In the genomic region with DNA sequence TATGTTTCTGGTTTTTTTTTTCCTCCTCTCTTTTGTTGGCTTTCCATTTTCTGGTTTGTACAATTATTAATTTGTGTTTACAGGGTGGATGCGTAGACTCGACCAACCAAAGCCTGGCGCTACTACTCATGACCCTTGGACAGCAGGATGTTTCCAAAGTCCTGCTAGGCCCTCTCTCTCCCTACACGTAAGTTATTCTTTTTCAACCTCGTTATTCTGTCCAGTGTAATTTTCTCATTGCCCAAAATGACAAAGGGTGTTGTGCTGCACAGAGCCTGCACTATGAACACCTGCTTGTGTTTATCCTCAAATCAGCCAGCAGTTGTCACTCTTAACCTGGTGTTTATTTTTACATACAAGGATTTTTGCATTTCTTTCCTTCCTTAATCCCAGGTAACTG, we compare ENCODE assay signal across 21 cellular contexts. TPM values are rescaled to one million over a fixed set of nuclear protein-coding genes. Genes with fewer than 3 reads are reported as not detected.
DNase-seq lines count a peak whose midpoint lies in the region; ATAC-seq, FAIRE-seq and TF ChIP-seq lines count a peak whose summit lies in the region.
"Had no signal": no experiment of that assay in that cellular context is flagged by ENCODE, and none has a peak within 500 bp of the region (broad histone marks: within the 10 kb centered on the region; RNA-seq: fewer than 3 reads in every experiment).

No MANE protein-coding gene starts in this region.

- no peak overlapping the region for H3K18ac ChIP-seq in mesendoderm (ENCODE audit: low read length)

- H3K9me2 ChIP-seq in PC-9 (ENCODE audit: insufficient read depth): no peaks in the 10 kb centered on the region

- BruUV-seq in GM12878 (replicated peaks; lab: Mats Ljungman, UMichigan): no TSS peak
- BruUV-seq in PC-9 (replicated peaks; lab: Mats Ljungman, UMichigan): no TSS peak

- no peak overlapping the region for H2BK120ac ChIP-seq in mesendoderm (ENCODE audit: low read depth, low read length)

- H3K27ac ChIP-seq in GM12878 (ENCODE audit: control insufficient read depth, insufficient read depth) (no peak overlapping the region), mesendoderm (ENCODE audit: low read depth, low read length) (no peak overlapping the region), PC-9 (no peak overlapping the region), testis (peak overlapping the region in 1 of 2 donors; percentile 68)
- H3K27ac ChIP-seq: lower lobe of right lung had no signal

- H2AK5ac ChIP-seq in mesendoderm (ENCODE audit: low read length): no peak overlapping the region

- H3K4me2 ChIP-seq in GM12878 (ENCODE audit: control insufficient read depth, insufficient read depth) (no peak overlapping the region), mesendoderm (ENCODE audit: low read length) (no peak overlapping the region), PC-9 (no peak overlapping the region)

- in situ Hi-C loops in GM12878 (cut with MboI): no loop called here

- H3K79me2 ChIP-seq in GM12878 (ENCODE audit: control insufficient read depth, insufficient read depth, low read length) (no peaks in the 10 kb centered on the region), mesendoderm (ENCODE audit: control insufficient read depth, insufficient read depth, low read length) (no peaks in the 10 kb centered on the region), PC-9 (ENCODE audit: low read depth) (no peaks in the 10 kb centered on the region)

- peaks cover 5% of the 10 kb centered on the region for H3K4me1 ChIP-seq in GM12878 (ENCODE audit: control insufficient read depth, insufficient read depth, low read length)
- no peaks in the 10 kb centered on the region for H3K4me1 ChIP-seq in mesendoderm (ENCODE audit: control insufficient read depth, low read depth, low read length)
- no peaks in the 10 kb centered on the region for H3K4me1 ChIP-seq in PC-9 (replicated peaks; ENCODE audit: insufficient read depth)
- peaks cover 17% of the 10 kb centered on the region for H3K4me1 ChIP-seq in testis
- H3K4me1 ChIP-seq: HAP-1 had no signal

- TF ChIP-seq EP300 in GM12878 (IDR thresholded peaks at IDR 0.05; ENCODE audit: borderline replicate concordance in 1 of 2, control insufficient read depth in 1 of 2, low read depth in 2 of 2, low read length in 2 of 2): no peak

- H3K4me3 ChIP-seq in GM12878: no peak overlapping the region
- H3K4me3 ChIP-seq in mesendoderm (ENCODE audit: low read length): no peak overlapping the region
- no peak overlapping the region for H3K4me3 ChIP-seq in PC-9
- no peak overlapping the region for H3K4me3 ChIP-seq in testis
- H3K4me3 ChIP-seq: HAP-1, lower lobe of right lung had no signal

- 89% methylated on average over 5 of the region's 5 CpGs for WGBS in GM12878 (ENCODE audit: insufficient coverage, insufficient replicate concordance, low lambda C conversion rate, missing lambda C conversion rate)
- WGBS in mesendoderm (ENCODE audit: extremely low coverage, insufficient coverage, low lambda C conversion rate): no CpG with 5 or more reads among the region's 5 CpGs
- WGBS in testis, 2 donors: 77 to 82% methylated on average over 5 of the region's 5 CpGs

- H2BK15ac ChIP-seq in mesendoderm (replicated peaks; ENCODE audit: low read depth): no peak overlapping the region

- H2BK5ac ChIP-seq in mesendoderm (ENCODE audit: low read length): no peak overlapping the region

- H2AFZ ChIP-seq in GM12878 (ENCODE audit: control insufficient read depth, low read depth, low read length) (no peak overlapping the region), PC-9 (no peak overlapping the region)

- TF ChIP-seq POLR2A in GM12878 (IDR thresholded peaks at IDR 0.05; ENCODE audit: low read depth, low read length) (no peak), testis (IDR thresholded peaks at IDR 0.05) (no peak), GM18505 (IDR thresholded peaks at IDR 0.05; ENCODE audit: borderline replicate concordance, extremely low read depth, insufficient read depth, insufficient read length) (no peak)

- DNase-seq in COR-L47 (lab: John Stamatoyannopoulos, UW): peak; percentile 39
- DNase-seq in GM12878 (ENCODE audit: low read depth, low spot score): no peak
- DNase-seq in mesendoderm: no peak
- no peak for DNase-seq in PC-9
- DNase-seq in NCI-H1417 treated with DMSO at 0.1 percent for 48 hours (lab: John Stamatoyannopoulos, UW): no peak
- no peak for DNase-seq in testis
- DNase-seq: activated CD4-positive, alpha-beta T cell treated with anti-CD3 and anti-CD28 coated beads, Interleukin-2, amount 50 U/mL, for 1 hour; activated naive CD8-positive, alpha-beta T cell treated with anti-CD3 and anti-CD28 coated beads for 36 hours; activated T-cell treated with anti-CD3 and anti-CD28 coated beads, Interleukin-2, amount 50 U/mL, for 1 hour; AML-193; endodermal cell; foreskin fibroblast; lower lobe of right lung; naive thymus-derived CD4-positive, alpha-beta T cell; NCI-H2227 treated with DMSO at 0.1 percent for 48 hours; stimulated activated CD4-positive, alpha-beta T cell treated with anti-CD3 and anti-CD28 coated beads, Interleukin-12 subunit alpha, Interleukin-12 subunit beta, amount 100 ng/mL, for 4 hours had no signal

- H4K5ac ChIP-seq in mesendoderm (ENCODE audit: low read length): no peak overlapping the region

- TF ChIP-seq CTCF in LNCAP (IDR thresholded peaks at IDR 0.05): 0 out of 2 replicates have a peak, but pooled peaks have one; percentile 26
- peak; percentile 2 to 35 (median 22); a peak in 3 of 6 replicates for TF ChIP-seq CTCF in GM12878 (IDR thresholded peaks at IDR 0.05 in 2 of 3, conservative IDR thresholded peaks at IDR 0.05 in 1 of 3; ENCODE audit: control insufficient read depth in 2 of 3, extremely low read depth in 1 of 3, insufficient read depth in 1 of 3, low read depth in 3 of 3, low read length in 3 of 3)
- no peak for TF ChIP-seq CTCF in PC-9 (conservative IDR thresholded peaks at IDR 0.05)
- TF ChIP-seq CTCF in testis (IDR thresholded peaks at IDR 0.05): no peak

- H4K20me1 ChIP-seq in GM12878 (ENCODE audit: control insufficient read depth, insufficient read depth) (no peaks in the 10 kb centered on the region), PC-9 (ENCODE audit: insufficient read depth) (no peaks in the 10 kb centered on the region)

- CTCF ChIA-PET in GM12878 (lab: Yijun Ruan, JAX): interaction anchor here (0.6 to 2.4 kb wide), 5 partner anchors 90 to 159 kb away, joined by 3 to 9 read pairs (median 4); no protein-coding TSS in a partner anchor
- CTCF ChIA-PET in PC-9 (lab: Charles Lee): no interaction called here

- no peak overlapping the region for H4K8ac ChIP-seq in mesendoderm (ENCODE audit: low read depth, low read length)

- ATAC-seq in GM12878 (no peak), GM18505 (IDR thresholded peaks at IDR 0.05; ENCODE audit: unreplicated experiment) (no peak)
- ATAC-seq: naive thymus-derived CD4-positive, alpha-beta T cell had no signal

- peaks cover 12 to 42% of the 10 kb centered on the region in 2 experiments for H3K36me3 ChIP-seq in GM12878 (ENCODE audit: control insufficient read depth in 2 of 2, insufficient read depth in 2 of 2, low read length in 1 of 2)
- no peaks in the 10 kb centered on the region for H3K36me3 ChIP-seq in mesendoderm (ENCODE audit: control insufficient read depth, insufficient read depth, low read length)
- no peaks in the 10 kb centered on the region for H3K36me3 ChIP-seq in PC-9 (ENCODE audit: low read depth)
- H3K36me3 ChIP-seq in testis (ENCODE audit: low read depth, missing control alignments): no peaks in the 10 kb centered on the region

- H3K79me1 ChIP-seq in mesendoderm (ENCODE audit: low read length): no peaks in the 10 kb centered on the region

- no peaks in the 10 kb centered on the region for H3F3A ChIP-seq in PC-9 (ENCODE audit: insufficient read depth, low read depth)

- peak overlapping the region; percentile 24 for H3K4ac ChIP-seq in mesendoderm (ENCODE audit: low read depth, low read length)

- no peak overlapping the region for H3K56ac ChIP-seq in mesendoderm (ENCODE audit: low read length)

- no peaks in the 10 kb centered on the region for H3K9me3 ChIP-seq in GM12878 (replicated peaks; ENCODE audit: control insufficient read depth, insufficient read depth, low read length)
- no peaks in the 10 kb centered on the region for H3K9me3 ChIP-seq in PC-9 (ENCODE audit: insufficient read depth, low read depth)
- H3K9me3 ChIP-seq in testis: no peaks in the 10 kb centered on the region
- H3K9me3 ChIP-seq: HAP-1, lower lobe of right lung had no signal

- FAIRE-seq in GM12878 (lab: Jason Lieb, UNC): no peak
- FAIRE-seq: HTR-8/SVneo, TTC549 had no signal

- SMC1A ChIA-PET in GM12878 (lab: Charles Lee; ENCODE audit: uncharacterized antibody, unreplicated experiment): interaction anchor here (1.0 to 2.5 kb wide), 4 partner anchors 19 to 139 kb away, joined by 3 to 12 read pairs (median 4); no protein-coding TSS in a partner anchor

- RAD21 ChIA-PET in GM12878 (lab: Charles Lee; ENCODE audit: unreplicated experiment): interaction anchor here (1.2 to 1.8 kb wide), 3 partner anchors 86 to 139 kb away, joined by 3 to 6 read pairs (median 4); no protein-coding TSS in a partner anchor

- H3K27me3 ChIP-seq in GM12878 (replicated peaks in 1 of 2; ENCODE audit: control insufficient read depth in 2 of 2, insufficient read depth in 2 of 2, low read length in 1 of 2): no peaks in the 10 kb centered on the region
- no peaks in the 10 kb centered on the region for H3K27me3 ChIP-seq in mesendoderm (ENCODE audit: insufficient read depth, low read length, poor library complexity)
- no peaks in the 10 kb centered on the region for H3K27me3 ChIP-seq in PC-9 (ENCODE audit: insufficient read depth, low read depth)
- no peaks in the 10 kb centered on the region for H3K27me3 ChIP-seq in testis

- H3K23ac ChIP-seq in mesendoderm (ENCODE audit: low read length): no peak overlapping the region

- intact Hi-C loops in GM12878 (cut with micrococcal nuclease; ENCODE audit: unreplicated experiment) (loop anchor here (5.0 kb wide), 1 partner anchor 138 kb away; a partner anchor contains a TSS), PC-9 (cut with micrococcal nuclease; ENCODE audit: unreplicated experiment) (no loop called here), testis (cut with DNase I; ENCODE audit: low total_unique reads) (no loop called here)

- POLR2A ChIA-PET in GM12878 (lab: Charles Lee): no interaction called here
- POLR2A ChIA-PET in PC-9 (lab: Charles Lee; ENCODE audit: unreplicated experiment): no interaction called here

- TF ChIP-seq RAD21 in GM12878 (IDR thresholded peaks at IDR 0.05; ENCODE audit: insufficient read depth, low read depth, low read length): peak; percentile 44

- H3K9ac ChIP-seq in GM12878 (ENCODE audit: control insufficient read depth, insufficient read depth, low read length) (no peak overlapping the region), mesendoderm (ENCODE audit: low read length) (no peak overlapping the region)

RNA-seq across cellular contexts. Expression of a gene that starts 56.6 kb away (rescaled TPM):
- 51.9 and 58.3 TPM in 2 replicates for total RNA-seq in GM12878 (2013; cell fraction: nucleolus; rRNA removed)
- total RNA-seq in GM12878 (2014; rRNA removed) (42.0 and 44.3 TPM in 2 replicates), GM12878 (2014; rRNA removed; fragmentation: Illumina TruSeq; extraction: Trizol) (28.1 and 28.7 TPM in 2 replicates), GM12878 (2021) (32.3 and 33.2 TPM in 2 replicates), PC-9 (2021) (8.5 and 9.5 TPM in 2 replicates), testis (10 to 100 TPM; 28.9 to 37.9 TPM)
- 11.5 TPM for polyA plus RNA-seq in GM12878 (2011; ENCODE audit: low read depth)
- polyA plus RNA-seq in GM12878 (2011; rRNA removed) (14.1 and 21.1 TPM in 2 replicates), GM12878 (2014; fragmentation: Illumina TruSeq; extraction: Trizol) (38.0 and 45.2 TPM in 2 replicates), GM12878 (2014; fragmentation: Nextera tagmentation; extraction: Ambion mirVana) (10 to 100 TPM; 21.1 to 28.6 TPM), GM12878 (2014; rRNA removed) (27.5 and 29.8 TPM in 2 replicates), GM12878 (2016; fragmentation: Nextera tagmentation; extraction: Ambion mirVana) (10 to 100 TPM; 43.4 to 46.8 TPM), testis (ENCODE audit: insufficient read depth, low read depth, low replicate concordance) (27.2 TPM)
- polyA plus RNA-seq in GM12878 (2011; cell fraction: cytosol; rRNA removed): 22.0 and 26.6 TPM in 2 replicates
- 34.5 and 44.1 TPM in 2 replicates for polyA plus RNA-seq in GM12878 (2011; cell fraction: nucleus; rRNA removed)
- 15.4 and 17.0 TPM in 2 replicates for polyA plus RNA-seq in GM12878 (2012)
- 23.5 and 29.4 TPM in 2 replicates for polyA minus RNA-seq in GM12878 (2011; rRNA and poly(A)+ RNA removed)
- polyA minus RNA-seq in GM12878 (2011; cell fraction: cytosol; rRNA and poly(A)+ RNA removed): 12.0 and 13.6 TPM in 2 replicates
- polyA minus RNA-seq in GM12878 (2011; cell fraction: nucleus; rRNA and poly(A)+ RNA removed): 30.5 and 40.9 TPM in 2 replicates
- 39.6 TPM for polyA plus RNA-seq in mesendoderm (2013, experiment 1 of 2)
- 38.6 TPM for polyA plus RNA-seq in mesendoderm (2013, experiment 2 of 2)

Comparison
In these comparisons a context has a peak if more than half of its experiments do, and no peak if none do; other contexts are left out.
1. CTCF ChIP-seq: peak in LNCAP (single experiment) and GM12878 (3 of 3); none in PC-9 (single experiment) and testis (0 of 3).